ENCODE assay signal across 14 cellular contexts in the genomic region with DNA sequence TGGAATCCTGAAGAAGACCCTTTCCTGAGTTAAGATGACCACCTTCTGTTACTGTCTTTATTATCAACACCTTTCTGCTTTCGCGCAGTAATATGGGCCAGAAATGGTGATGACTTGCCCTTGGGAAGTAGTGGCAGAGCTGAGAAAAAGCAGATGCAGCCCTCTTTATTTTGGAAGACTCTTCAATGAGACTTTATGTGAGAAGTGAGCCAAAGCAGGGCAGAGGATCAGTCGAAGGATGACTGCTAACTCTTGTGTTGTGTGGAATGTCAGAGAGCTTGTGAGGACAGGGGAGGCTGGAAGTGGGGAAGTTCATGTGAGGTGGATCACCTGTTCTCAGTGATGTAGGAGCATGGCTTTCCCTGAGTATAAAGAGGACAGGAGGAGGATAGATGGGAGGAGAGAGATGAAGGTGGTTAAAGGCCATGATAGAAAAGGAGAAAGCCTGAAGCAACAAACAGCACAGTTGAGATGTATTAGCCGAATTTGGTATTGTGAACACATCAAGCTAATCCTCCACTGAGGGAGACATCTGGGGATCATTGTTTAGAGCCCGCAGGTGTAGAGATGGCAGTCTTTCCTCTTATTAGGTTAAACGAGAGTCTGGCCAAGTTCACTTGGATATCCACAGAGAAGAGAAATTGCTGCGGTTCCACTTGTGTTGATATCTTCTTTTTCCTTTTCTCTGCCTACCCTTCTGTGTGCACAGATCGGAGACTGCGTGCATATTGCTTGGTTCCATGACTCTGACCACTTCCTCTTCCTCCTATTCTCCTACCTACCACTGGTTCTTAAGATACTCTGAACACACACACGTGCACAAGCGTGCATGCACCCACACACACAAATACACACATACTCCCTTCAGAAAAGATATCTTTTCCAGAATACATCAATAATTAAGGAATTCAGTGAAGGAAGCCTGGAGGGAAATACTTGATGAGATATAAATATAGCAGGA.
DNase-seq lines count a peak whose midpoint lies in the region; ATAC-seq lines count a peak whose summit lies in the region.
"Had no signal": no experiment of that assay in that cellular context is flagged by ENCODE, and none has a peak within 500 bp of the region (broad histone marks: within the 10 kb centered on the region; RNA-seq: fewer than 3 reads in every experiment).

No MANE protein-coding gene starts in this region.

- H3K27ac Mint-ChIP-seq in memory B cell: no peak overlapping the region
- H3K27ac Mint-ChIP-seq: HFFc6 had no signal

- no peaks in the 10 kb centered on the region for H3K4me1 Mint-ChIP-seq in memory B cell

- peak; percentile 62 for ATAC-seq in HG02678 (IDR thresholded peaks at IDR 0.05; ENCODE audit: unreplicated experiment)
- peak; percentile 59 for ATAC-seq in memory B cell (ENCODE audit: low read depth)

- no peaks in the 10 kb centered on the region for H3K36me3 Mint-ChIP-seq in memory B cell

- H3K4me3 Mint-ChIP-seq in memory B cell: no peak overlapping the region
- H3K4me3 Mint-ChIP-seq: HFFc6 had no signal

- DNase-seq in SIG-M5 treated with dmso at 0.1 percent for 504 hours (lab: John Stamatoyannopoulos, UW; ENCODE audit: unreplicated experiment) (peak; percentile 40), SIG-M5 (lab: John Stamatoyannopoulos, UW) (no peak), NOMO-1 (lab: John Stamatoyannopoulos, UW; ENCODE audit: unreplicated experiment in 2 of 2) (peak; percentile 1 to 57), memory B cell (ENCODE audit: low spot score in 2 of 2) (no peak), RPMI8226 (no peak), HuH-7 (ENCODE audit: low spot score) (no peak), GM03348 (ENCODE audit: low spot score) (no peak)
- DNase-seq: amygdala, COR-L47, HFFc6, mammary epithelial cell, NCI-H446, thyroid gland had no signal

- no peaks in the 10 kb centered on the region for H3K9me3 Mint-ChIP-seq in memory B cell
- H3K9me3 Mint-ChIP-seq: HFFc6 had no signal

- H3K27me3 Mint-ChIP-seq in memory B cell: peaks cover 4% of the 10 kb centered on the region

Comparison
In these comparisons a context has a peak if more than half of its experiments do, and no peak if none do; other contexts are left out.
1. DNase-seq: peak in SIG-M5 treated with dmso at 0.1 percent for 504 hours (single experiment) and NOMO-1 (2 of 2); none in SIG-M5 (single experiment), memory B cell (0 of 2), RPMI8226 (single experiment), HuH-7 (single experiment) and GM03348 (single experiment).